17 cellular contexts compared by ENCODE assay signal in genomic region chr2:143223556-143223955, GRCh38.
A peak's percentile ranks its signal among the peaks of the same experiment; 100 is the strongest.
DNase-seq lines count a peak whose midpoint lies in the region; ATAC-seq and TF ChIP-seq lines count a peak whose summit lies in the region.
"Had no signal": no experiment of that assay in that cellular context is flagged by ENCODE, and none has a peak within 500 bp of the region (broad histone marks: within the 10 kb centered on the region; RNA-seq: fewer than 3 reads in every experiment).

No MANE protein-coding gene starts in this region.

- TF ChIP-seq CTCF in CD8-positive, alpha-beta T cell (IDR thresholded peaks at IDR 0.05) = no peak
- TF ChIP-seq CTCF in activated CD8-positive, alpha-beta T cell treated with anti-CD3 and anti-CD28 coated beads for 36 hours (IDR thresholded peaks at IDR 0.05) = no peak

- DNase-seq in activated T-cell treated with anti-CD3 and anti-CD28 coated beads, Interleukin-2, amount 50 U/mL, for 24 hours = no peak
- DNase-seq in activated T-cell treated with anti-CD3 and anti-CD28 coated beads, Interleukin-2, amount 50 U/mL, for 1 hour = no peak
- DNase-seq in CD8-positive, alpha-beta T cell = no peak
- no peak for DNase-seq in activated CD8-positive, alpha-beta T cell treated with anti-CD3 and anti-CD28 coated beads for 36 hours
- DNase-seq in naive B cell = no peak
- DNase-seq in Right ventricle myocardium superior = no peak
- no peak for DNase-seq in activated CD4-positive, CD25-positive, alpha-beta regulatory T cell (lab: John Stamatoyannopoulos, UW)
- DNase-seq: BE2C; CD4-positive, CD25-positive, alpha-beta regulatory T cell; NCI-H1092 treated with DMSO at 0.1 percent for 48 hours; NCI-H1694; NCI-H2081 treated with DMSO at 0.1 percent for 48 hours; NCI-H2227 treated with DMSO at 0.1 percent for 48 hours; NCI-H524; RPMI8226; SIG-M5 had no signal

- peaks cover 5% of the 10 kb centered on the region for H3K36me3 ChIP-seq in CD8-positive, alpha-beta T cell (ENCODE audit: insufficient read depth, low read length)
- H3K36me3 ChIP-seq: BE2C had no signal

- ATAC-seq in CD8-positive, alpha-beta T cell = no peak
- ATAC-seq in activated CD8-positive, alpha-beta T cell treated with anti-CD3 and anti-CD28 coated beads for 36 hours = no peak
- ATAC-seq in naive B cell (ENCODE audit: low read depth in 2 of 2) (no peak), Right ventricle myocardium superior (ENCODE audit: poor library complexity) (no peak), HG03378 (IDR thresholded peaks at IDR 0.05; ENCODE audit: unreplicated experiment) (no peak)

- peak overlapping the region; percentile 31 for H3K27ac Mint-ChIP-seq in activated T-cell treated with anti-CD3 and anti-CD28 coated beads, Interleukin-2, amount 50 U/mL, for 24 hours
- H3K27ac Mint-ChIP-seq in CD8-positive, alpha-beta T cell = peak overlapping the region; percentile 42
- peak overlapping the region; percentile 59 for H3K27ac Mint-ChIP-seq in activated CD8-positive, alpha-beta T cell treated with anti-CD3 and anti-CD28 coated beads for 36 hours
- H3K27ac Mint-ChIP-seq in naive B cell = peak overlapping the region in 4 of 6 donors; percentile 6 to 81 (median 38)

- no peaks in the 10 kb centered on the region for H3K27me3 Mint-ChIP-seq in activated T-cell treated with anti-CD3 and anti-CD28 coated beads, Interleukin-2, amount 50 U/mL, for 24 hours
- no peaks in the 10 kb centered on the region for H3K27me3 Mint-ChIP-seq in CD8-positive, alpha-beta T cell (ENCODE audit: low read depth)
- H3K27me3 Mint-ChIP-seq in activated CD8-positive, alpha-beta T cell treated with anti-CD3 and anti-CD28 coated beads for 36 hours = no peaks in the 10 kb centered on the region
- no peaks in the 10 kb centered on the region for H3K27me3 Mint-ChIP-seq in naive B cell
- H3K27me3 Mint-ChIP-seq: CD4-positive, CD25-positive, alpha-beta regulatory T cell had no signal

- CTCF ChIA-PET in CD8-positive, alpha-beta T cell (lab: Charles Lee) = interaction anchor here (0.8 to 4.4 kb wide), 9 partner anchors 15 to 189 kb away, joined by 3 to 52 read pairs (median 5); no protein-coding TSS in a partner anchor
- CTCF ChIA-PET in activated CD8-positive, alpha-beta T cell treated with anti-CD3 and anti-CD28 coated beads for 36 hours (lab: Charles Lee) = interaction anchor here (0.6 to 6.5 kb wide), 9 partner anchors 14 to 189 kb away, joined by 3 to 51 read pairs (median 11); no protein-coding TSS in a partner anchor

- POLR2A ChIA-PET in CD8-positive, alpha-beta T cell (lab: Charles Lee) = interaction anchor here (0.7 kb wide), 1 partner anchor 35 kb away, joined by 3 read pairs; no protein-coding TSS in a partner anchor
- POLR2A ChIA-PET in activated CD8-positive, alpha-beta T cell treated with anti-CD3 and anti-CD28 coated beads for 36 hours (lab: Charles Lee) = interaction anchor here (0.5 kb wide), 1 partner anchor 47 kb away, joined by 3 read pairs; no protein-coding TSS in a partner anchor

- H3K9me3 ChIP-seq in CD8-positive, alpha-beta T cell (ENCODE audit: low read length) = no peaks in the 10 kb centered on the region
- H3K9me3 ChIP-seq: BE2C had no signal

- H3K36me3 Mint-ChIP-seq in activated T-cell treated with anti-CD3 and anti-CD28 coated beads, Interleukin-2, amount 50 U/mL, for 24 hours (ENCODE audit: low read depth) = peaks cover 25% of the 10 kb centered on the region
- H3K36me3 Mint-ChIP-seq in CD8-positive, alpha-beta T cell = peaks cover 48% of the 10 kb centered on the region
- H3K36me3 Mint-ChIP-seq in activated CD8-positive, alpha-beta T cell treated with anti-CD3 and anti-CD28 coated beads for 36 hours (ENCODE audit: low read depth) = peaks cover 9% of the 10 kb centered on the region
- H3K36me3 Mint-ChIP-seq in naive B cell = peaks cover 0 to 8% of the 10 kb centered on the region in 2 donors

- H3K27me3 ChIP-seq in CD8-positive, alpha-beta T cell (ENCODE audit: insufficient read depth, low read length) = no peaks in the 10 kb centered on the region
- H3K27me3 ChIP-seq: BE2C had no signal

- H3K4me1 ChIP-seq in CD8-positive, alpha-beta T cell (ENCODE audit: insufficient read depth, low read length) = peaks cover 23% of the 10 kb centered on the region
- H3K4me1 ChIP-seq: BE2C had no signal

- H3K9me3 Mint-ChIP-seq in activated T-cell treated with anti-CD3 and anti-CD28 coated beads, Interleukin-2, amount 50 U/mL, for 24 hours = no peaks in the 10 kb centered on the region
- H3K9me3 Mint-ChIP-seq in CD8-positive, alpha-beta T cell = no peaks in the 10 kb centered on the region
- no peaks in the 10 kb centered on the region for H3K9me3 Mint-ChIP-seq in activated CD8-positive, alpha-beta T cell treated with anti-CD3 and anti-CD28 coated beads for 36 hours
- no peaks in the 10 kb centered on the region for H3K9me3 Mint-ChIP-seq in naive B cell
- H3K9me3 Mint-ChIP-seq: CD4-positive, CD25-positive, alpha-beta regulatory T cell had no signal

- H3K4me3 Mint-ChIP-seq in activated T-cell treated with anti-CD3 and anti-CD28 coated beads, Interleukin-2, amount 50 U/mL, for 24 hours = no peak overlapping the region
- H3K4me3 Mint-ChIP-seq in CD8-positive, alpha-beta T cell = no peak overlapping the region
- H3K4me3 Mint-ChIP-seq in activated CD8-positive, alpha-beta T cell treated with anti-CD3 and anti-CD28 coated beads for 36 hours = no peak overlapping the region
- no peak overlapping the region for H3K4me3 Mint-ChIP-seq in naive B cell
- H3K4me3 Mint-ChIP-seq: CD4-positive, CD25-positive, alpha-beta regulatory T cell had no signal

- intact Hi-C loops in CD8-positive, alpha-beta T cell (cut with DNase I, micrococcal nuclease) = loop anchor here in 1 of 2 experiments (2.0 kb wide), 1 partner anchor 35 kb away; no protein-coding TSS in a partner anchor
- intact Hi-C loops in activated CD8-positive, alpha-beta T cell treated with anti-CD3 and anti-CD28 coated beads for 36 hours (cut with micrococcal nuclease) = loop anchor here (5.0 to 10.0 kb wide), 5 partner anchors 34 to 189 kb away; no protein-coding TSS in a partner anchor
- intact Hi-C loops in Right ventricle myocardium superior (cut with DNase I) = no loop called here

- no peak overlapping the region for H3K4me3 ChIP-seq in CD8-positive, alpha-beta T cell (ENCODE audit: low read depth, low read length)

- H3K4me1 Mint-ChIP-seq in activated T-cell treated with anti-CD3 and anti-CD28 coated beads, Interleukin-2, amount 50 U/mL, for 24 hours (ENCODE audit: low read depth) = peaks cover 58% of the 10 kb centered on the region
- H3K4me1 Mint-ChIP-seq in CD8-positive, alpha-beta T cell (ENCODE audit: low read depth) = peaks cover 60% of the 10 kb centered on the region
- H3K4me1 Mint-ChIP-seq in activated CD8-positive, alpha-beta T cell treated with anti-CD3 and anti-CD28 coated beads for 36 hours (ENCODE audit: low read depth) = peaks cover 51% of the 10 kb centered on the region
- peaks cover 8 to 26% (median 22%) of the 10 kb centered on the region in 3 donors for H3K4me1 Mint-ChIP-seq in naive B cell

- no peak overlapping the region for H3K27ac ChIP-seq in CD8-positive, alpha-beta T cell (ENCODE audit: low read depth, low read length)
